ENCODE assay signal across 8 cellular contexts in genomic region chr1:247171875-247172563, GRCh38. TPM values are rescaled to one million over a fixed set of nuclear protein-coding genes. Genes with fewer than 3 reads are reported as not detected.
A peak's percentile ranks its signal among the peaks of the same experiment; 100 is the strongest.
DNase-seq lines count a peak whose midpoint lies in the region; ATAC-seq and TF ChIP-seq lines count a peak whose summit lies in the region.
"Not testable (repeated sequence)": the region's sequence is repeated elsewhere in the genome, so short reads cannot be mapped to it uniquely, and the experiment has no call there.

TSS of gene ZNF124 (minus strand) at chr1:247172020. CDS start at chr1:247171877, 143 bp downstream.

- peaks cover 27% of the 10 kb centered on the region for H3K4me1 ChIP-seq in mononuclear cell (ENCODE audit: insufficient read depth, low read length)

- H3K36me3 Mint-ChIP-seq in activated CD4-positive, alpha-beta memory T cell treated with anti-CD3 and anti-CD28 coated beads for 36 hours = peaks cover 27% of the 10 kb centered on the region

- peaks cover 15% of the 10 kb centered on the region for H3K9me3 Mint-ChIP-seq in activated CD4-positive, alpha-beta memory T cell treated with anti-CD3 and anti-CD28 coated beads for 36 hours

- H3K27me3 ChIP-seq in mononuclear cell (ENCODE audit: insufficient read depth, low read length) = not testable (repeated sequence)

- H3K9me3 ChIP-seq in mononuclear cell (ENCODE audit: low read depth, low read length) = not testable (repeated sequence)

- not testable (repeated sequence) for H3K27ac ChIP-seq in temporal lobe (ENCODE audit: low read depth, low read length)

- H3K4me3 ChIP-seq in epithelial cell of proximal tubule (ENCODE audit: low read depth, low read length); mononuclear cell (ENCODE audit: low read length): not testable (repeated sequence)

- not testable (repeated sequence) for TF ChIP-seq CTCF in epithelial cell of proximal tubule (conservative IDR thresholded peaks at IDR 0.05; ENCODE audit: low read depth, low read length)

- H3K4me3 Mint-ChIP-seq in activated CD4-positive, alpha-beta memory T cell treated with anti-CD3 and anti-CD28 coated beads for 36 hours = not testable (repeated sequence)

- CTCF ChIA-PET in activated CD4-positive, alpha-beta memory T cell treated with anti-CD3 and anti-CD28 coated beads for 36 hours (lab: Charles Lee) = not testable (repeated sequence)

- peak; percentile 21 for DNase-seq in NCI-H82 (lab: John Stamatoyannopoulos, UW)
- DNase-seq in activated CD4-positive, alpha-beta memory T cell treated with anti-CD3 and anti-CD28 coated beads for 36 hours; epithelial cell of proximal tubule (ENCODE audit: low read depth): not testable (repeated sequence)

- H3K4me1 Mint-ChIP-seq in activated CD4-positive, alpha-beta memory T cell treated with anti-CD3 and anti-CD28 coated beads for 36 hours (ENCODE audit: low read depth) = peaks cover 20% of the 10 kb centered on the region

- ATAC-seq in GM18499 (IDR thresholded peaks at IDR 0.05; ENCODE audit: insufficient read depth, unreplicated experiment) (peak; percentile 86), GM21619 (IDR thresholded peaks at IDR 0.05; ENCODE audit: unreplicated experiment) (peak; percentile 97), HG03159 (IDR thresholded peaks at IDR 0.05; ENCODE audit: unreplicated experiment) (peak; percentile 99)

- POLR2A ChIA-PET in activated CD4-positive, alpha-beta memory T cell treated with anti-CD3 and anti-CD28 coated beads for 36 hours (lab: Charles Lee) = not testable (repeated sequence)

- intact Hi-C loops in activated CD4-positive, alpha-beta memory T cell treated with anti-CD3 and anti-CD28 coated beads for 36 hours (cut with micrococcal nuclease) = loop anchor here (5.0 kb wide), 1 partner anchor 40 kb away; no protein-coding TSS in a partner anchor

- H3K27me3 Mint-ChIP-seq in activated CD4-positive, alpha-beta memory T cell treated with anti-CD3 and anti-CD28 coated beads for 36 hours = not testable (repeated sequence)

- H3K27ac Mint-ChIP-seq in activated CD4-positive, alpha-beta memory T cell treated with anti-CD3 and anti-CD28 coated beads for 36 hours = not testable (repeated sequence)

RNA-seq across cellular contexts. Expression of gene ZNF124, which starts in this region (rescaled TPM):
- 10 to 100 TPM; 10.8 to 11.8 TPM for total RNA-seq in activated CD4-positive, alpha-beta memory T cell treated with anti-CD3 and anti-CD28 coated beads for 36 hours
- 15.4 and 20.3 TPM in 2 replicates for total RNA-seq in epithelial cell of proximal tubule
- total RNA-seq in mononuclear cell = 68.6 TPM
- total RNA-seq in temporal lobe = 193 TPM
